ENCODE assay signal across 18 cellular contexts in genomic region chr9:121764371-121764730, GRCh38.
DNase-seq lines count a peak whose midpoint lies in the region; ATAC-seq and TF ChIP-seq lines count a peak whose summit lies in the region.
"Had no signal": no experiment of that assay in that cellular context is flagged by ENCODE, and none has a peak within 500 bp of the region (broad histone marks: within the 10 kb centered on the region; RNA-seq: fewer than 3 reads in every experiment).

No MANE protein-coding gene starts in this region.

- peak overlapping the region; percentile 73 to 87 for H3K27ac ChIP-seq in breast epithelium
- no peak overlapping the region for H3K27ac ChIP-seq in mammary epithelial cell (ENCODE audit: insufficient read depth, low read depth, low read length)
- H3K27ac ChIP-seq in gastroesophageal sphincter: peak overlapping the region in 3 of 4 donors; percentile 44 to 71 (median 53)
- peak overlapping the region; percentile 78 for H3K27ac ChIP-seq in uterus
- H3K27ac ChIP-seq: 22Rv1, neural progenitor cell had no signal

- intact Hi-C loops in breast epithelium (cut with DNase I; ENCODE audit: low total_unique reads): no loop called here
- intact Hi-C loops in mammary epithelial cell (cut with micrococcal nuclease): no loop called here
- intact Hi-C loops in posterior vena cava (cut with DNase I): no loop called here
- intact Hi-C loops in uterus (cut with DNase I; ENCODE audit: low total_unique reads): no loop called here

- dilution Hi-C loops in mammary epithelial cell (cut with HindIII; ENCODE audit: low sequenced_read_pairs): no loop called here

- H3K9me3 Mint-ChIP-seq in activated naive CD4-positive, alpha-beta T cell treated with anti-CD3 and anti-CD28 coated beads, Interleukin-2, amount 50 U/mL, for 72 hours: no peaks in the 10 kb centered on the region
- H3K9me3 Mint-ChIP-seq: neural progenitor cell had no signal

- in situ Hi-C loops in mammary epithelial cell (cut with MboI; ENCODE audit: low sequenced_read_pairs in 2 of 2): no loop called here

- H3K9ac ChIP-seq in mammary epithelial cell (ENCODE audit: insufficient read depth, low read length): no peak overlapping the region
- H3K9ac ChIP-seq: neural progenitor cell had no signal

- DNase-seq in breast epithelium (ENCODE audit: low spot score in 2 of 2) (no peak), mammary epithelial cell (no peak), posterior vena cava (ENCODE audit: low spot score) (peak; percentile 71), uterus (no peak), SKM-1 treated with dmso at 0.1 percent for 144 hours (lab: John Stamatoyannopoulos, UW; ENCODE audit: unreplicated experiment) (no peak)
- DNase-seq in activated naive CD4-positive, alpha-beta T cell treated with anti-CD3 and anti-CD28 coated beads, Interleukin-2, amount 50 U/mL, for 72 hours (ENCODE audit: low spot score in 2 of 2): no peak
- DNase-seq: activated CD4-positive, alpha-beta T cell treated with anti-CD3 and anti-CD28 coated beads for 36 hours; activated effector memory CD4-positive, alpha-beta T cell treated with Interleukin-2 at 50 U/mL for 16 hours; BE2C; KG1; NCI-H2081 treated with DMSO at 0.1 percent for 48 hours; NCI-H510A treated with DMSO at 0.1 percent for 48 hours; retina; stimulated activated CD4-positive, alpha-beta T cell treated with anti-CD3 and anti-CD28 coated beads, Interleukin-1b, Interleukin-23, amount 100 ng/mL, for 48 hours had no signal

- H3K4me2 ChIP-seq in mammary epithelial cell (ENCODE audit: insufficient read depth, low read depth, low read length): no peak overlapping the region
- H3K4me2 ChIP-seq: neural progenitor cell had no signal

- WGBS in mammary epithelial cell (ENCODE audit: low coverage, missing lambda C conversion rate): 53% methylated on average over 4 of the region's 9 CpGs
- 93 to 100% methylated on average over 1 to 3 of the region's 9 CpGs for WGBS in gastroesophageal sphincter (ENCODE audit: low coverage in 1 of 2), 2 donors

- H3K4me1 ChIP-seq in breast epithelium (peaks cover 10% of the 10 kb centered on the region in 2 donors), mammary epithelial cell (ENCODE audit: insufficient read depth, low read length) (peaks cover 22% of the 10 kb centered on the region), gastroesophageal sphincter (peaks cover 0 to 26% (median 6%) of the 10 kb centered on the region in 3 donors), uterus (peaks cover 6 to 11% of the 10 kb centered on the region in 2 donors)
- H3K4me1 ChIP-seq: BE2C, neural progenitor cell had no signal

- H3K27ac Mint-ChIP-seq in activated naive CD4-positive, alpha-beta T cell treated with anti-CD3 and anti-CD28 coated beads, Interleukin-2, amount 50 U/mL, for 72 hours: no peak overlapping the region
- H3K27ac Mint-ChIP-seq: activated CD4-positive, alpha-beta T cell treated with anti-CD3 and anti-CD28 coated beads for 36 hours; neural progenitor cell had no signal

- CTCF ChIA-PET in mammary epithelial cell (lab: Charles Lee; ENCODE audit: low non-redundant PET): no interaction called here

- no peaks in the 10 kb centered on the region for H4K20me1 ChIP-seq in mammary epithelial cell (ENCODE audit: insufficient read depth, low read length)

- H3K79me2 ChIP-seq in mammary epithelial cell (ENCODE audit: insufficient read depth, low read length): peaks cover 76% of the 10 kb centered on the region

- TF ChIP-seq POLR2A in breast epithelium (IDR thresholded peaks at IDR 0.05): no peak
- TF ChIP-seq POLR2A in gastroesophageal sphincter (IDR thresholded peaks at IDR 0.05): no peak
- no peak for TF ChIP-seq POLR2A in uterus (IDR thresholded peaks at IDR 0.05)

- H3K9me3 ChIP-seq in breast epithelium (no peaks in the 10 kb centered on the region), mammary epithelial cell (replicated peaks; ENCODE audit: insufficient read depth, low read length) (no peaks in the 10 kb centered on the region), gastroesophageal sphincter (no peaks in the 10 kb centered on the region), uterus (no peaks in the 10 kb centered on the region)
- H3K9me3 ChIP-seq: BE2C had no signal

- H2AFZ ChIP-seq in mammary epithelial cell (ENCODE audit: low read depth, low read length): no peak overlapping the region
- H2AFZ ChIP-seq: neural progenitor cell had no signal

- ATAC-seq in gastroesophageal sphincter: no peak
- ATAC-seq in GM21786 (IDR thresholded peaks at IDR 0.05; ENCODE audit: unreplicated experiment): no peak
- no peak for ATAC-seq in activated naive CD4-positive, alpha-beta T cell treated with anti-CD3 and anti-CD28 coated beads, Interleukin-2, amount 50 U/mL, for 72 hours
- ATAC-seq: activated CD4-positive, alpha-beta T cell treated with anti-CD3 and anti-CD28 coated beads for 36 hours had no signal

- H3K36me3 Mint-ChIP-seq in activated naive CD4-positive, alpha-beta T cell treated with anti-CD3 and anti-CD28 coated beads, Interleukin-2, amount 50 U/mL, for 72 hours: no peaks in the 10 kb centered on the region

- BruUV-seq in mammary epithelial cell (replicated peaks; lab: Mats Ljungman, UMichigan): no TSS peak

- no peak overlapping the region for H3K4me3 ChIP-seq in breast epithelium
- H3K4me3 ChIP-seq in mammary epithelial cell (replicated peaks in 1 of 3; ENCODE audit: insufficient read depth in 1 of 3, low read depth in 2 of 3, low read length in 3 of 3): no peak overlapping the region
- H3K4me3 ChIP-seq in gastroesophageal sphincter: no peak overlapping the region
- no peak overlapping the region for H3K4me3 ChIP-seq in uterus
- H3K4me3 ChIP-seq: neural progenitor cell had no signal

- H3K36me3 ChIP-seq in breast epithelium: no peaks in the 10 kb centered on the region
- peaks cover 21% of the 10 kb centered on the region for H3K36me3 ChIP-seq in mammary epithelial cell (ENCODE audit: insufficient read depth, low read length)
- H3K36me3 ChIP-seq in gastroesophageal sphincter: peaks cover 0 to 100% of the 10 kb centered on the region in 2 donors
- H3K36me3 ChIP-seq in uterus: no peaks in the 10 kb centered on the region
- H3K36me3 ChIP-seq: neural progenitor cell had no signal

- TF ChIP-seq CTCF in breast epithelium (IDR thresholded peaks at IDR 0.05) (no peak), mammary epithelial cell (conservative IDR thresholded peaks at IDR 0.05 in 1 of 2, IDR thresholded peaks at IDR 0.05 in 1 of 2; ENCODE audit: extremely low read depth in 1 of 2, insufficient read depth in 1 of 2, low read depth in 1 of 2, low read length in 2 of 2) (no peak), gastroesophageal sphincter (IDR thresholded peaks at IDR 0.05) (no peak), uterus (IDR thresholded peaks at IDR 0.05) (no peak)

- H3K27me3 ChIP-seq in breast epithelium (no peaks in the 10 kb centered on the region), mammary epithelial cell (ENCODE audit: insufficient read depth, low read length) (no peaks in the 10 kb centered on the region), gastroesophageal sphincter (no peaks in the 10 kb centered on the region), uterus (no peaks in the 10 kb centered on the region)
- H3K27me3 ChIP-seq: BE2C, neural progenitor cell had no signal

- TF ChIP-seq EP300 in gastroesophageal sphincter (IDR thresholded peaks at IDR 0.05): no peak
